Comparison of ENCODE assay signal across 18 cellular contexts in genomic region chr1:26913389-26913753, GRCh38. TPM values are rescaled to one million over a fixed set of nuclear protein-coding genes. Genes with fewer than 3 reads are reported as not detected.
DNase-seq lines count a peak whose midpoint lies in the region; ATAC-seq, FAIRE-seq and TF ChIP-seq lines count a peak whose summit lies in the region.
"Had no signal": no experiment of that assay in that cellular context is flagged by ENCODE, and none has a peak within 500 bp of the region (broad histone marks: within the 10 kb centered on the region; RNA-seq: fewer than 3 reads in every experiment).

No MANE protein-coding gene starts in this region.

- FAIRE-seq in urothelium cell line (lab: Jason Lieb, UNC): no peak

- no peaks in the 10 kb centered on the region for H3K9me3 Mint-ChIP-seq in endodermal cell
- H3K9me3 Mint-ChIP-seq: activated CD4-positive, alpha-beta T cell treated with anti-CD3 and anti-CD28 coated beads, Interleukin-2, amount 10 ng/mL, durations not matched to agents 7 days and 5 days; CD8-positive, alpha-beta T cell; effector memory CD8-positive, alpha-beta T cell; immature natural killer cell; naive thymus-derived CD4-positive, alpha-beta T cell had no signal

- H3K4me3 ChIP-seq in Panc1 (ENCODE audit: low read depth in 2 of 2, low read length in 2 of 2) (peak overlapping the region; percentile 2 to 33; a peak in 3 of 4 replicates), endodermal cell (ENCODE audit: low read length) (no peak overlapping the region), right lobe of liver (peak overlapping the region; percentile 74 to 87 (median 80)), smooth muscle cell (peak overlapping the region; percentile 26)

- peaks cover 31% of the 10 kb centered on the region for H3K4me1 Mint-ChIP-seq in endodermal cell
- H3K4me1 Mint-ChIP-seq: activated CD4-positive, alpha-beta T cell treated with anti-CD3 and anti-CD28 coated beads, Interleukin-2, amount 10 ng/mL, durations not matched to agents 7 days and 5 days; immature natural killer cell; naive thymus-derived CD4-positive, alpha-beta T cell had no signal

- H3K27ac Mint-ChIP-seq in endodermal cell: peak overlapping the region; percentile 93
- H3K27ac Mint-ChIP-seq: activated CD4-positive, alpha-beta T cell treated with anti-CD3 and anti-CD28 coated beads, Interleukin-2, amount 10 ng/mL, durations not matched to agents 7 days and 5 days; CD8-positive, alpha-beta T cell; effector memory CD8-positive, alpha-beta T cell; immature natural killer cell; naive thymus-derived CD4-positive, alpha-beta T cell had no signal

- TF ChIP-seq CTCF in Panc1 (IDR thresholded peaks at IDR 0.05) (no peak), endodermal cell (conservative IDR thresholded peaks at IDR 0.05) (no peak), right lobe of liver (IDR thresholded peaks at IDR 0.05) (no peak), smooth muscle cell (IDR thresholded peaks at IDR 0.05; ENCODE audit: borderline replicate concordance, insufficient read depth, poor library complexity, severe bottlenecking) (no peak)

- H3K4me1 ChIP-seq in Panc1 (ENCODE audit: control insufficient read depth, insufficient read depth, low read length): peaks cover 49% of the 10 kb centered on the region
- H3K4me1 ChIP-seq in endodermal cell (ENCODE audit: control insufficient read depth, insufficient read depth, low read length): peaks cover 18% of the 10 kb centered on the region
- peaks cover 0 to 43% (median 13%) of the 10 kb centered on the region in 4 donors for H3K4me1 ChIP-seq in right lobe of liver
- H3K4me1 ChIP-seq in smooth muscle cell (ENCODE audit: low read depth): no peaks in the 10 kb centered on the region

- BruUV-seq in Panc1 (replicated peaks; lab: Mats Ljungman, UMichigan): no TSS peak

- no peaks in the 10 kb centered on the region for H3K36me3 Mint-ChIP-seq in endodermal cell (ENCODE audit: low read depth)
- H3K36me3 Mint-ChIP-seq: CD8-positive, alpha-beta T cell; immature natural killer cell had no signal

- no peak overlapping the region for H2AFZ ChIP-seq in smooth muscle cell (ENCODE audit: low read depth)

- H4K20me1 ChIP-seq in smooth muscle cell (ENCODE audit: low read depth): no peaks in the 10 kb centered on the region

- no peaks in the 10 kb centered on the region for H3K36me3 ChIP-seq in Panc1 (ENCODE audit: control insufficient read depth, insufficient read depth, low read length)
- no peaks in the 10 kb centered on the region for H3K36me3 ChIP-seq in endodermal cell (ENCODE audit: control insufficient read depth, insufficient read depth, low read length)
- peaks cover 0 to 18% (median 8%) of the 10 kb centered on the region in 4 donors for H3K36me3 ChIP-seq in right lobe of liver
- no peaks in the 10 kb centered on the region for H3K36me3 ChIP-seq in smooth muscle cell (ENCODE audit: low read depth)

- H3K27ac ChIP-seq in Panc1 (ENCODE audit: low read length) (peak overlapping the region; percentile 83), endodermal cell (ENCODE audit: low read depth, low read length) (no peak overlapping the region), right lobe of liver (peak overlapping the region; percentile 75 to 82 (median 76)), smooth muscle cell (ENCODE audit: low read depth) (no peak overlapping the region)

- POLR2A ChIA-PET in Panc1 (lab: Charles Lee): interaction anchor here (0.7 kb wide), 1 partner anchor 290 kb away, joined by 3 read pairs; no protein-coding TSS in a partner anchor

- H3K4me3 Mint-ChIP-seq in endodermal cell: no peak overlapping the region
- H3K4me3 Mint-ChIP-seq: activated CD4-positive, alpha-beta T cell treated with anti-CD3 and anti-CD28 coated beads, Interleukin-2, amount 10 ng/mL, durations not matched to agents 7 days and 5 days; CD8-positive, alpha-beta T cell; effector memory CD8-positive, alpha-beta T cell; immature natural killer cell; naive thymus-derived CD4-positive, alpha-beta T cell had no signal

- no peaks in the 10 kb centered on the region for H3K79me2 ChIP-seq in smooth muscle cell (ENCODE audit: low read depth)

- DNase-seq in Panc1 (ENCODE audit: low read depth, low spot score): no peak
- DNase-seq in endodermal cell: no peak
- DNase-seq in right lobe of liver: no peak
- DNase-seq in smooth muscle cell (lab: John Stamatoyannopoulos, UW; ENCODE audit: unreplicated experiment): no peak
- DNase-seq in GM19238 (ENCODE audit: insufficient read length, low spot score): no peak
- DNase-seq in urothelium cell line (ENCODE audit: low spot score): no peak
- DNase-seq in central memory CD4-positive, alpha-beta T cell: no peak
- DNase-seq: activated CD4-positive, alpha-beta T cell treated with anti-CD3 and anti-CD28 coated beads, Interleukin-2, amount 10 ng/mL, durations not matched to agents 7 days and 5 days; activated effector memory CD4-positive, alpha-beta T cell treated with anti-CD3 and anti-CD28 coated beads, Interleukin-2, amount 50 U/mL, for 16 hours; amniotic stem cell; CD8-positive, alpha-beta T cell; effector memory CD8-positive, alpha-beta T cell; glutamatergic neuron; immature natural killer cell; mammary epithelial cell; naive thymus-derived CD4-positive, alpha-beta T cell; stimulated activated CD4-positive, alpha-beta T cell treated with anti-CD3 and anti-CD28 coated beads, Interleukin-4, amount 100 ng/mL, for 4 hours; T-helper 1 cell had no signal

- intact Hi-C loops in Panc1 (cut with micrococcal nuclease; ENCODE audit: unreplicated experiment) (no loop called here), right lobe of liver (cut with DNase I) (no loop called here)

- no peak overlapping the region for H3K4me2 ChIP-seq in smooth muscle cell

- CTCF ChIA-PET in Panc1 (lab: Charles Lee): interaction anchor here (0.6 kb wide), 1 partner anchor 17 kb away, joined by 5 read pairs; no protein-coding TSS in a partner anchor

- in situ Hi-C loops in Panc1 (cut with HindIII; ENCODE audit: low pct_unique_long_range_greater_than_20kb, low sequenced_read_pairs): no loop called here

- WGBS in endodermal cell (ENCODE audit: insufficient coverage in 1 of 2, insufficient read length in 1 of 2), 2 experiments: 88 to 93% methylated on average over 4 to 5 of the region's 5 CpGs
- 27% methylated on average over 3 of the region's 5 CpGs for WGBS in right lobe of liver (ENCODE audit: insufficient coverage, low coverage, low lambda C conversion rate, missing lambda C conversion rate)
- 91% methylated on average over 5 of the region's 5 CpGs for WGBS in smooth muscle cell (ENCODE audit: low lambda C conversion rate)

- H3K27me3 ChIP-seq in Panc1 (ENCODE audit: control insufficient read depth, insufficient read depth, low read length): no peaks in the 10 kb centered on the region
- H3K27me3 ChIP-seq in endodermal cell (ENCODE audit: control insufficient read depth, insufficient read depth, low read length, poor library complexity, severe bottlenecking): no peaks in the 10 kb centered on the region
- H3K27me3 ChIP-seq in right lobe of liver: no peaks in the 10 kb centered on the region
- no peaks in the 10 kb centered on the region for H3K27me3 ChIP-seq in smooth muscle cell (ENCODE audit: low read depth)

- H3K9ac ChIP-seq in endodermal cell (ENCODE audit: extremely low read depth, low read length, poor library complexity, severe bottlenecking) (no peak overlapping the region), smooth muscle cell (ENCODE audit: low read depth) (no peak overlapping the region)

- ATAC-seq in Panc1 (peak; percentile 53), right lobe of liver (no peak)
- ATAC-seq: CD8-positive, alpha-beta T cell; effector memory CD8-positive, alpha-beta T cell; naive thymus-derived CD4-positive, alpha-beta T cell had no signal

- no peak for TF ChIP-seq POLR2A in right lobe of liver (IDR thresholded peaks at IDR 0.05)

- no peaks in the 10 kb centered on the region for H3F3A ChIP-seq in smooth muscle cell (ENCODE audit: low read depth)

- peaks cover 7% of the 10 kb centered on the region for H3K27me3 Mint-ChIP-seq in endodermal cell (ENCODE audit: insufficient read depth)

- H3K9me3 ChIP-seq in Panc1 (ENCODE audit: control insufficient read depth, insufficient read depth, low read depth, low read length) (no peaks in the 10 kb centered on the region), endodermal cell (ENCODE audit: control insufficient read depth, low read length) (no peaks in the 10 kb centered on the region), right lobe of liver (no peaks in the 10 kb centered on the region), smooth muscle cell (replicated peaks; ENCODE audit: low read depth) (no peaks in the 10 kb centered on the region)

RNA-seq across cellular contexts. Expression of gene NR0B2, which starts 0.4 kb away (rescaled TPM):
- total RNA-seq in Panc1 (2021; ENCODE audit: unreplicated experiment): 5.2 TPM
- 19.3 TPM for polyA plus RNA-seq in Panc1 (2012; ENCODE audit: insufficient read length)
- total RNA-seq in endodermal cell: not detected
- polyA plus RNA-seq in endodermal cell (2013, experiment 1 of 2): not detected
- polyA plus RNA-seq in endodermal cell (2013, experiment 2 of 2): not detected
- total RNA-seq in right lobe of liver: 10 to 100 TPM; 25.6 to 69.6 (median 43.0) TPM
- total RNA-seq in smooth muscle cell: not detected in 2 replicates
- polyA plus RNA-seq in smooth muscle cell: not detected in 2 replicates
- total RNA-seq: activated CD4-positive, alpha-beta T cell treated with anti-CD3 and anti-CD28 coated beads, Interleukin-2, amount 10 ng/mL, durations not matched to agents 7 days and 5 days; CD8-positive, alpha-beta T cell; mammary epithelial cell; naive thymus-derived CD4-positive, alpha-beta T cell had no signal
- polyA plus RNA-seq: immature natural killer cell; mammary epithelial cell; naive thymus-derived CD4-positive, alpha-beta T cell had no signal

RNA-seq across cellular contexts. Expression of gene NUDC, which starts 8.2 kb away (rescaled TPM):
- total RNA-seq in Panc1 (2021; ENCODE audit: unreplicated experiment): 161 TPM
- polyA plus RNA-seq in Panc1 (2012; ENCODE audit: insufficient read length): 340 TPM
- total RNA-seq in endodermal cell: 100 to 1,000 TPM; 103 to 120 TPM
- 84.1 TPM for polyA plus RNA-seq in endodermal cell (2013, experiment 1 of 2)
- 80.0 TPM for polyA plus RNA-seq in endodermal cell (2013, experiment 2 of 2)
- total RNA-seq in right lobe of liver: 10 to 100 TPM; 40.9 to 60.8 (median 48.4) TPM
- total RNA-seq in smooth muscle cell: 23.9 and 29.3 TPM in 2 replicates
- polyA plus RNA-seq in smooth muscle cell: 122 and 131 TPM in 2 replicates

RNA-seq across cellular contexts. Expression of gene GPATCH3, which starts 13.1 kb away (rescaled TPM):
- total RNA-seq in Panc1 (2021; ENCODE audit: unreplicated experiment) (29.7 TPM), endodermal cell (10 to 100 TPM; 21.3 to 23.2 TPM), right lobe of liver (1 to 10 TPM; 6.0 to 8.1 (median 7.1) TPM), smooth muscle cell (5.6 and 7.1 TPM in 2 replicates)
- polyA plus RNA-seq in Panc1 (2012; ENCODE audit: insufficient read length): 32.1 TPM
- 11.5 TPM for polyA plus RNA-seq in endodermal cell (2013, experiment 1 of 2)
- polyA plus RNA-seq in endodermal cell (2013, experiment 2 of 2): 11.3 TPM
- 17.4 and 23.6 TPM in 2 replicates for polyA plus RNA-seq in smooth muscle cell

RNA-seq across cellular contexts. Expression of gene GPN2, which starts 23.3 kb away (rescaled TPM):
- total RNA-seq in Panc1 (2021; ENCODE audit: unreplicated experiment): 41.9 TPM
- 51.1 TPM for polyA plus RNA-seq in Panc1 (2012; ENCODE audit: insufficient read length)
- 10 to 100 TPM; 32.6 to 38.5 TPM for total RNA-seq in endodermal cell
- polyA plus RNA-seq in endodermal cell (2013, experiment 1 of 2): 24.5 TPM
- 21.1 TPM for polyA plus RNA-seq in endodermal cell (2013, experiment 2 of 2)
- total RNA-seq in right lobe of liver: 10 to 100 TPM in 4 of 6 experiments, 1 to 10 TPM in 2; 5.6 to 18.3 (median 15.3) TPM
- 7.3 and 13.3 TPM in 2 replicates for total RNA-seq in smooth muscle cell
- 29.4 and 36.3 TPM in 2 replicates for polyA plus RNA-seq in smooth muscle cell

RNA-seq across cellular contexts. Expression of gene KDF1, which starts 46.9 kb away (rescaled TPM):
- total RNA-seq in Panc1 (2021; ENCODE audit: unreplicated experiment) (3.2 TPM), endodermal cell (10 to 100 TPM; 17.2 to 22.7 TPM), right lobe of liver (1 to 10 TPM; 1.1 to 4.1 (median 2.5) TPM), smooth muscle cell (2.5 and 2.7 TPM in 2 replicates)
- polyA plus RNA-seq in Panc1 (2012; ENCODE audit: insufficient read length): 3.8 TPM
- 3.1 TPM for polyA plus RNA-seq in endodermal cell (2013, experiment 1 of 2)
- polyA plus RNA-seq in endodermal cell (2013, experiment 2 of 2): 2.4 TPM
- 0.96 and 10.0 TPM in 2 replicates for polyA plus RNA-seq in smooth muscle cell
- total RNA-seq: activated CD4-positive, alpha-beta T cell treated with anti-CD3 and anti-CD28 coated beads, Interleukin-2, amount 10 ng/mL, durations not matched to agents 7 days and 5 days had no signal

Comparison
In these comparisons a context has a peak if more than half of its experiments do, and no peak if none do; other contexts are left out.
1. H3K27ac ChIP-seq: peak in Panc1 (single experiment) and right lobe of liver (3 of 3); none in endodermal cell (single experiment) and smooth muscle cell (single experiment).